ENCODE assay signal across 28 cellular contexts in genomic region chr2:217588266-217588665, GRCh38.
"Had no signal": no experiment of that assay in that cellular context is flagged by ENCODE, and none has a peak within 500 bp of the region (broad histone marks: within the 10 kb centered on the region; RNA-seq: fewer than 3 reads in every experiment).

No MANE protein-coding gene starts in this region.

- H3K9me3 Mint-ChIP-seq: natural killer cell; stimulated activated effector memory CD8-positive, alpha-beta T cell treated with anti-CD3 and anti-CD28 coated beads, Interleukin-12 subunit alpha, Interleukin-12 subunit beta, amount 100 ng/mL, for 72 hours; type B pancreatic cell had no signal

- H3K4me2 ChIP-seq: neural progenitor cell had no signal

- H2AFZ ChIP-seq: neural progenitor cell, parathyroid adenoma had no signal

- H3K4me1 Mint-ChIP-seq: nephron; neural progenitor cell; stimulated activated effector memory CD8-positive, alpha-beta T cell treated with anti-CD3 and anti-CD28 coated beads, Interleukin-12 subunit alpha, Interleukin-12 subunit beta, amount 100 ng/mL, for 72 hours; stimulated activated naive B cell treated with anti-CD40 and anti-IgM and Interleukin-4, amounts not matched to agents 10 μg/mL and 1 μg/mL and 100 μg/mL, for 72 hours had no signal

- H3K79me2 ChIP-seq: parathyroid adenoma had no signal

- H3K4me1 ChIP-seq: neural progenitor cell, parathyroid adenoma, right lobe of liver, stomach, transverse colon, upper lobe of right lung, uterus had no signal

- H3K4me3 Mint-ChIP-seq: naive thymus-derived CD4-positive, alpha-beta T cell; natural killer cell; nephron; neural progenitor cell; stimulated activated effector memory CD8-positive, alpha-beta T cell treated with anti-CD3 and anti-CD28 coated beads, Interleukin-12 subunit alpha, Interleukin-12 subunit beta, amount 100 ng/mL, for 72 hours; stimulated activated naive B cell treated with anti-CD40 and anti-IgM and Interleukin-4, amounts not matched to agents 10 μg/mL and 1 μg/mL and 100 μg/mL, for 72 hours; stimulated activated naive CD8-positive, alpha-beta T cell treated with anti-CD3 and anti-CD28 coated beads, Interleukin-15, Interleukin-2, amounts not matched to agents 100 ng/mL and 50 ng/mL, for 24 hours; type B pancreatic cell had no signal

- H3K27ac Mint-ChIP-seq: naive thymus-derived CD4-positive, alpha-beta T cell; natural killer cell; nephron; neural progenitor cell; progenitor cell of endocrine pancreas; stimulated activated effector memory CD8-positive, alpha-beta T cell treated with anti-CD3 and anti-CD28 coated beads, Interleukin-12 subunit alpha, Interleukin-12 subunit beta, amount 100 ng/mL, for 72 hours; stimulated activated naive B cell treated with anti-CD40 and anti-IgM and Interleukin-4, amounts not matched to agents 10 μg/mL and 1 μg/mL and 100 μg/mL, for 72 hours; stimulated activated naive CD8-positive, alpha-beta T cell treated with anti-CD3 and anti-CD28 coated beads, Interleukin-15, Interleukin-2, amounts not matched to agents 100 ng/mL and 50 ng/mL, for 24 hours; type B pancreatic cell had no signal

- H3K27me3 ChIP-seq: neural progenitor cell, ovary, right lobe of liver, sigmoid colon, stomach, tibial artery, transverse colon, upper lobe of right lung, uterus had no signal

- H3K36me3 Mint-ChIP-seq: natural killer cell; stimulated activated effector memory CD8-positive, alpha-beta T cell treated with anti-CD3 and anti-CD28 coated beads, Interleukin-12 subunit alpha, Interleukin-12 subunit beta, amount 100 ng/mL, for 72 hours; stimulated activated naive B cell treated with anti-CD40 and anti-IgM and Interleukin-4, amounts not matched to agents 10 μg/mL and 1 μg/mL and 100 μg/mL, for 72 hours had no signal

- H3K9me3 ChIP-seq: ovary, psoas muscle, right lobe of liver, sigmoid colon, stomach, tibial artery, transverse colon, upper lobe of right lung, uterus had no signal

- H3K36me3 ChIP-seq: neural progenitor cell, ovary, right lobe of liver, sigmoid colon, stomach, transverse colon, upper lobe of right lung, uterus had no signal

- ATAC-seq: naive thymus-derived CD4-positive, alpha-beta T cell; natural killer cell; psoas muscle; right cardiac atrium; right lobe of liver; stimulated activated effector memory CD8-positive, alpha-beta T cell treated with anti-CD3 and anti-CD28 coated beads, Interleukin-12 subunit alpha, Interleukin-12 subunit beta, amount 100 ng/mL, for 72 hours; stimulated activated naive B cell treated with anti-CD40 and anti-IgM and Interleukin-4, amounts not matched to agents 10 μg/mL and 1 μg/mL and 100 μg/mL, for 72 hours; upper lobe of right lung had no signal

- DNase-seq: naive thymus-derived CD4-positive, alpha-beta T cell; natural killer cell; occipital lobe; ovary; posterior cingulate gyrus; psoas muscle; right cardiac atrium; right lobe of liver; sigmoid colon; stimulated activated CD4-positive, alpha-beta T cell treated with anti-CD3 and anti-CD28 coated beads, Interleukin-15, amount 100 ng/mL, for 24 hours; stimulated activated CD4-positive, alpha-beta T cell treated with anti-CD3 and anti-CD28 coated beads, Interleukin-2, amount 100 ng/mL, for 24 hours; stimulated activated CD4-positive, alpha-beta T cell treated with anti-CD3 and anti-CD28 coated beads, Interleukin-2, amount 100 ng/mL, for 48 hours; stimulated activated CD4-positive, alpha-beta T cell treated with anti-CD3 and anti-CD28 coated beads, Interleukin-4, amount 100 ng/mL, for 24 hours; stimulated activated naive B cell treated with anti-CD40 and anti-IgM and Interleukin-4, amounts not matched to agents 10 μg/mL and 1 μg/mL and 100 μg/mL, for 72 hours; stimulated activated naive CD4-positive, alpha-beta T cell treated with Interleukin-2 at 50 U/mL for 16 hours; stomach; tibial artery; transverse colon; upper lobe of right lung; uterus had no signal

- H3K4me3 ChIP-seq: neural progenitor cell, ovary, psoas muscle, right lobe of liver, sigmoid colon, skin epidermis, stomach, tibial artery, transverse colon, upper lobe of right lung, uterus had no signal

- H3K27ac ChIP-seq: neural progenitor cell, ovary, parathyroid adenoma, psoas muscle, right lobe of liver, sigmoid colon, skin epidermis, stomach, tibial artery, transverse colon, upper lobe of right lung, uterus had no signal

- H3K9ac ChIP-seq: neural progenitor cell, parathyroid adenoma had no signal
